ENCODE assay signal across 23 cellular contexts in genomic region chr1:38736399-38736798, GRCh38.
DNase-seq lines count a peak whose midpoint lies in the region; ATAC-seq, FAIRE-seq and TF ChIP-seq lines count a peak whose summit lies in the region.
"Had no signal": no experiment of that assay in that cellular context is flagged by ENCODE, and none has a peak within 500 bp of the region (broad histone marks: within the 10 kb centered on the region; RNA-seq: fewer than 3 reads in every experiment).

No MANE protein-coding gene starts in this region.

- no peak overlapping the region for H3K4ac ChIP-seq in mesenchymal stem cell (ENCODE audit: low read depth in 1 of 2, low read length in 2 of 2)

- H3K9me3 Mint-ChIP-seq in WTC11: no peaks in the 10 kb centered on the region

- TF ChIP-seq RAD21 in HepG2 (CRISPR knock-in tag; IDR thresholded peaks at IDR 0.05): no peak

- no peaks in the 10 kb centered on the region for H3K79me1 ChIP-seq in mesenchymal stem cell (replicated peaks; ENCODE audit: low read length, poor library complexity, severe bottlenecking)

- H2BK120ac ChIP-seq in mesenchymal stem cell (ENCODE audit: low read depth, low read length): no peak overlapping the region

- H2AK5ac ChIP-seq in mesenchymal stem cell (ENCODE audit: low read length, severe bottlenecking): no peak overlapping the region

- ATAC-seq in HepG2: peak; percentile 23; the same call in 1 of the 3 replicates
- ATAC-seq in right lobe of liver: no peak
- ATAC-seq in WTC11: no peak

- peaks cover 30% of the 10 kb centered on the region for H3K4me1 Mint-ChIP-seq in WTC11
- H3K4me1 Mint-ChIP-seq: CD4-positive, alpha-beta memory T cell had no signal

- CTCF ChIA-PET in HepG2 (lab: Yijun Ruan, JAX; ENCODE audit: low intra/inter-chr PET ratio, low total read pairs) (no interaction called here), WTC11 (lab: Charles Lee) (no interaction called here)

- in situ Hi-C loops in HepG2 (cut with HindIII; ENCODE audit: extremely low pct_ligation_motif_present, low pct_unique_long_range_greater_than_20kb): no loop called here
- in situ Hi-C loops in brain microvascular endothelial cell (cut with HindIII; ENCODE audit: low pct_ligation_motif_present, low sequenced_read_pairs): no loop called here

- FAIRE-seq in HepG2 (lab: Jason Lieb, UNC): no peak
- FAIRE-seq: A204.1, GM12891, GM18507, H54 had no signal

- no peaks in the 10 kb centered on the region for H3K9me3 ChIP-seq in HepG2 (ENCODE audit: low read length)
- no peaks in the 10 kb centered on the region for H3K9me3 ChIP-seq in right lobe of liver
- H3K9me3 ChIP-seq in mesenchymal stem cell (ENCODE audit: control insufficient read depth, low read length): peaks cover 3% of the 10 kb centered on the region
- H3K9me3 ChIP-seq in smooth muscle cell (replicated peaks; ENCODE audit: low read depth): no peaks in the 10 kb centered on the region

- H3K9ac ChIP-seq in HepG2 (ENCODE audit: insufficient read depth, low read depth, low read length) (no peak overlapping the region), mesenchymal stem cell (ENCODE audit: low read length) (no peak overlapping the region), smooth muscle cell (ENCODE audit: low read depth) (peak overlapping the region; percentile 36)

- H3K27ac Mint-ChIP-seq in WTC11: no peak overlapping the region
- H3K27ac Mint-ChIP-seq: CD4-positive, alpha-beta memory T cell had no signal

- H3K79me2 ChIP-seq in HepG2 (ENCODE audit: insufficient read depth, low read length): no peaks in the 10 kb centered on the region
- H3K79me2 ChIP-seq in smooth muscle cell (ENCODE audit: low read depth): no peaks in the 10 kb centered on the region

- peak overlapping the region; percentile 7 for H4K91ac ChIP-seq in mesenchymal stem cell (ENCODE audit: low read length)

- peak overlapping the region in 1 of 2 experiments; percentile 39 for H2BK12ac ChIP-seq in mesenchymal stem cell (ENCODE audit: low read length in 2 of 2)

- TF ChIP-seq CTCF in HepG2 (CRISPR knock-in tag; IDR thresholded peaks at IDR 0.05): no peak
- no peak for TF ChIP-seq CTCF in right lobe of liver (IDR thresholded peaks at IDR 0.05)
- TF ChIP-seq CTCF in brain microvascular endothelial cell (IDR thresholded peaks at IDR 0.05; ENCODE audit: low read depth, low read length, missing control alignments): no peak
- TF ChIP-seq CTCF in smooth muscle cell (IDR thresholded peaks at IDR 0.05; ENCODE audit: borderline replicate concordance, insufficient read depth, poor library complexity, severe bottlenecking): no peak
- no peak for TF ChIP-seq CTCF in WTC11 (IDR thresholded peaks at IDR 0.05)

- peaks cover 2% of the 10 kb centered on the region; the same call in 1 of the 2 replicates for H3K27me3 Mint-ChIP-seq in WTC11 (ENCODE audit: low read depth)

- H3K4me2 ChIP-seq in HepG2 (ENCODE audit: low read depth, low read length) (no peak overlapping the region), mesenchymal stem cell (ENCODE audit: low read length, poor library complexity, severe bottlenecking) (no peak overlapping the region), smooth muscle cell (peak overlapping the region; percentile 24)

- POLR2A ChIA-PET in HepG2 (lab: Yijun Ruan, JAX) (no interaction called here), WTC11 (lab: Charles Lee) (interaction anchor here (0.5 kb wide), 1 partner anchor 221 kb away, joined by 4 read pairs; no protein-coding TSS in a partner anchor)

- no TSS peak for BruUV-seq in HepG2 (replicated peaks; lab: Mats Ljungman, UMichigan)

- H3K27me3 ChIP-seq in HepG2 (ENCODE audit: control insufficient read depth in 1 of 2, insufficient read depth in 2 of 2, low read length in 2 of 2) (no peaks in the 10 kb centered on the region; a peak in 2 of 5 replicates), right lobe of liver (no peaks in the 10 kb centered on the region), brain microvascular endothelial cell (replicated peaks) (peaks cover 4% of the 10 kb centered on the region), mesenchymal stem cell (ENCODE audit: control insufficient read depth in 1 of 2, insufficient read depth in 1 of 2, low read length in 2 of 2) (peaks cover 7 to 9% of the 10 kb centered on the region in 2 experiments), smooth muscle cell (ENCODE audit: low read depth) (no peaks in the 10 kb centered on the region)

- TF ChIP-seq EP300 in HepG2 (IDR thresholded peaks at IDR 0.05; ENCODE audit: low read depth in 2 of 2, low read length in 2 of 2): 0 out of 4 replicates have a peak, but pooled peaks of 1 of the 2 experiments have one; percentile 7
- TF ChIP-seq EP300 in HepG2 (CRISPR knock-in tag; IDR thresholded peaks at IDR 0.05; ENCODE audit: borderline replicate concordance): no peak

- H4K20me1 ChIP-seq in HepG2 (ENCODE audit: insufficient read depth, low read length): no peaks in the 10 kb centered on the region
- no peaks in the 10 kb centered on the region for H4K20me1 ChIP-seq in smooth muscle cell (ENCODE audit: low read depth)

- H3K18ac ChIP-seq in mesenchymal stem cell (ENCODE audit: low read depth in 1 of 2, low read length in 2 of 2): peak overlapping the region in 1 of 2 experiments; percentile 54

- TF ChIP-seq POLR2A in HepG2 (IDR thresholded peaks at IDR 0.05; ENCODE audit: insufficient read depth in 1 of 2, low read depth in 2 of 2, low read length in 2 of 2): no peak
- no peak for TF ChIP-seq POLR2A in right lobe of liver (IDR thresholded peaks at IDR 0.05)

- H2AFZ ChIP-seq in HepG2 (ENCODE audit: low read length) (no peak overlapping the region), mesenchymal stem cell (ENCODE audit: low read depth, low read length) (no peak overlapping the region), smooth muscle cell (ENCODE audit: low read depth) (no peak overlapping the region)

- H3K36me3 ChIP-seq in HepG2 (replicated peaks in 1 of 2; ENCODE audit: control insufficient read depth in 1 of 2, insufficient read depth in 2 of 2, low read length in 2 of 2): no peaks in the 10 kb centered on the region
- no peaks in the 10 kb centered on the region for H3K36me3 ChIP-seq in right lobe of liver
- no peaks in the 10 kb centered on the region for H3K36me3 ChIP-seq in brain microvascular endothelial cell (replicated peaks)
- no peaks in the 10 kb centered on the region for H3K36me3 ChIP-seq in mesenchymal stem cell (ENCODE audit: control insufficient read depth in 1 of 2, insufficient read depth in 2 of 2, low read depth in 1 of 2, low read length in 2 of 2)
- no peaks in the 10 kb centered on the region for H3K36me3 ChIP-seq in smooth muscle cell (ENCODE audit: low read depth)

- H3K4me3 ChIP-seq in HepG2 (replicated peaks in 1 of 3; ENCODE audit: insufficient read depth in 1 of 3, low read depth in 2 of 3, low read length in 3 of 3): no peak overlapping the region
- no peak overlapping the region for H3K4me3 ChIP-seq in right lobe of liver
- no peak overlapping the region for H3K4me3 ChIP-seq in brain microvascular endothelial cell (ENCODE audit: low read depth, low read length)
- H3K4me3 ChIP-seq in mesenchymal stem cell (ENCODE audit: insufficient read depth in 1 of 2, low read depth in 1 of 2, low read length in 2 of 2): no peak overlapping the region
- no peak overlapping the region for H3K4me3 ChIP-seq in smooth muscle cell

- no peak overlapping the region for H2BK5ac ChIP-seq in mesenchymal stem cell (ENCODE audit: low read depth, low read length, poor library complexity, severe bottlenecking)

- H4K8ac ChIP-seq in mesenchymal stem cell (ENCODE audit: low read length): no peak overlapping the region

- intact Hi-C loops in HepG2 (cut with micrococcal nuclease; ENCODE audit: unreplicated experiment): no loop called here
- intact Hi-C loops in right lobe of liver (cut with DNase I): no loop called here

- H3K14ac ChIP-seq in mesenchymal stem cell (ENCODE audit: low read length in 2 of 2): no peak overlapping the region

- H3F3A ChIP-seq in smooth muscle cell (ENCODE audit: low read depth): peaks cover 14% of the 10 kb centered on the region

- H2BK15ac ChIP-seq in mesenchymal stem cell (ENCODE audit: low read depth, poor library complexity, severe bottlenecking): no peak overlapping the region

- H3K27ac ChIP-seq in HepG2 (ENCODE audit: extremely low read length, insufficient read depth, low read length) (no peak overlapping the region), right lobe of liver (no peak overlapping the region), brain microvascular endothelial cell (peak overlapping the region; percentile 50), mesenchymal stem cell (ENCODE audit: low read length, poor library complexity, severe bottlenecking) (no peak overlapping the region), smooth muscle cell (ENCODE audit: low read depth) (peak overlapping the region; percentile 85)
- H3K27ac ChIP-seq: 22Rv1 had no signal

- H3K23ac ChIP-seq in mesenchymal stem cell (ENCODE audit: low read length in 2 of 2): no peak overlapping the region

- no peak overlapping the region for H3K4me3 Mint-ChIP-seq in WTC11
- H3K4me3 Mint-ChIP-seq: CD4-positive, alpha-beta memory T cell had no signal

- H3K4me1 ChIP-seq in HepG2 (ENCODE audit: insufficient read depth, low read length): peaks cover 14% of the 10 kb centered on the region
- H3K4me1 ChIP-seq in right lobe of liver: no peaks in the 10 kb centered on the region
- peaks cover 3% of the 10 kb centered on the region for H3K4me1 ChIP-seq in mesenchymal stem cell (ENCODE audit: control insufficient read depth, insufficient read depth, low read depth, low read length)
- H3K4me1 ChIP-seq in smooth muscle cell (ENCODE audit: low read depth): peaks cover 10% of the 10 kb centered on the region

- 67% methylated on average over 1 of the region's 1 CpG for WGBS in HepG2 (ENCODE audit: low lambda C conversion rate)
- 86% methylated on average over 1 of the region's 1 CpG for WGBS in right lobe of liver (ENCODE audit: insufficient coverage, low coverage, low lambda C conversion rate, missing lambda C conversion rate)
- no CpG with 5 or more reads among the region's 1 CpG for WGBS in mesenchymal stem cell
- WGBS in smooth muscle cell (ENCODE audit: low lambda C conversion rate): 97% methylated on average over 1 of the region's 1 CpG

- H3K36me3 Mint-ChIP-seq in WTC11: no peaks in the 10 kb centered on the region
- H3K36me3 Mint-ChIP-seq: CD4-positive, alpha-beta memory T cell had no signal

- DNase-seq in HepG2 (ENCODE audit: low spot score): peak; percentile 29
- no peak for DNase-seq in right lobe of liver
- no peak for DNase-seq in brain microvascular endothelial cell
- no peak for DNase-seq in mesenchymal stem cell
- no peak for DNase-seq in smooth muscle cell (lab: John Stamatoyannopoulos, UW; ENCODE audit: unreplicated experiment)
- DNase-seq in NCI-H446 (lab: John Stamatoyannopoulos, UW): no peak
- DNase-seq in WTC11 (ENCODE audit: low spot score): no peak
- no peak for DNase-seq in iPS-NIHi11 (ENCODE audit: low spot score)
- DNase-seq: ACHN; C1 segment of cervical spinal cord; Calu3; CD4-positive, alpha-beta memory T cell; COR-L47; DMS53; DMS79 treated with DMSO at 0.1 percent for 48 hours; GF-D8; GOT3; HCEC 1CT had no signal

TF ChIP-seq in HepG2, 621 proteins besides CTCF, POLR2A, EP300 and RAD21 (continues in another document):
- TF ChIP-seq ZNF788 (CRISPR knock-in tag; IDR thresholded peaks at IDR 0.05; ENCODE audit: borderline replicate concordance) (no peak), ZNF24 (IDR thresholded peaks at IDR 0.05) (0 out of 2 replicates have a peak, but pooled peaks have one; percentile 27)

TF ChIP-seq in WTC11, 78 proteins besides CTCF, POLR2A, EP300 and RAD21:
- no peak for TF ChIP-seq OVOL2 (CRISPR knock-in tag; IDR thresholded peaks at IDR 0.05; ENCODE audit: borderline replicate concordance)

Comparison
In these comparisons a context has a peak if more than half of its experiments do, and no peak if none do; other contexts are left out.
1. H3K27ac ChIP-seq: peak in brain microvascular endothelial cell (single experiment) and smooth muscle cell (single experiment); none in HepG2 (single experiment), right lobe of liver (0 of 3) and mesenchymal stem cell (single experiment).
2. Of the 50 proteins assayed by ChIP-seq in both HepG2 and WTC11: peak only in HepG2: TCF7; only in WTC11: none; in both: none; in neither: 49.